In the genomic region with DNA sequence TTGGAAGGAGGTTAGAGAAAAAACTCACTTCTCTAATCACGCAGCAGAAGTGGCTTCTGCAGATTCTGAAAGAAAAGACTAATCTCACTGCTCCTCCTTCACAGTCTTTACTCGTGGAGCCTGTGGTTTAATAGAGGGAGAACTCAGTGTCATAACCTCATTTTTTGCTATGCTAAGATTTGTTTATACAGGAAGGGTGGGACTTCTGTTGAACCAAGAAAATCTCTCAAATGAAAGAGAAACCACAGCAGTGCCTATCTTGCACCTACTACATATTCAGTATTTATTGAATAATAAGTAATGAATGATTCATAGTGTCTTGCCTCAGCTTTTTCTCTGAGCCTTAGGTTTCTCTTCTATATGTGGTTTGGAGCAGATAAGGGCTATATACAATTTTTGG, we compare ENCODE assay signal across 8 cellular contexts.
A peak's percentile ranks its signal among the peaks of the same experiment; 100 is the strongest.
DNase-seq lines count a peak whose midpoint lies in the region; ATAC-seq and TF ChIP-seq lines count a peak whose summit lies in the region.

No MANE protein-coding gene starts in this region.

- H3K4me1 ChIP-seq in SJCRH30 (no peaks in the 10 kb centered on the region), transverse colon (peaks cover 0 to 21% (median 5%) of the 10 kb centered on the region in 4 donors)

- no peaks in the 10 kb centered on the region for H3K27me3 ChIP-seq in SJCRH30
- H3K27me3 ChIP-seq in transverse colon: no peaks in the 10 kb centered on the region

- H3K4me3 Mint-ChIP-seq in CD14-positive monocyte: peak overlapping the region; percentile 53 to 74
- peak overlapping the region; percentile 68 for H3K4me3 Mint-ChIP-seq in central memory CD8-positive, alpha-beta T cell

- peaks cover 5 to 9% (median 6%) of the 10 kb centered on the region in 7 donors for H3K9me3 Mint-ChIP-seq in CD14-positive monocyte
- H3K9me3 Mint-ChIP-seq in central memory CD8-positive, alpha-beta T cell: peaks cover 6% of the 10 kb centered on the region

- H3K27ac ChIP-seq in SJCRH30: no peak overlapping the region
- no peak overlapping the region for H3K27ac ChIP-seq in transverse colon

- H3K27ac Mint-ChIP-seq in CD14-positive monocyte: peak overlapping the region; percentile 73 to 97 (median 89)
- H3K27ac Mint-ChIP-seq in central memory CD8-positive, alpha-beta T cell (ENCODE audit: low read depth): peak overlapping the region; percentile 90

- DNase-seq in CD14-positive monocyte (ENCODE audit: low spot score) (no peak), SJCRH30 (no peak), mucosa of gallbladder (ENCODE audit: low spot score) (no peak), HCEC 1CT (no peak), transverse colon (no peak)
- DNase-seq in central memory CD8-positive, alpha-beta T cell (ENCODE audit: low spot score in 2 of 2): no peak

- no peak for TF ChIP-seq POLR2A in transverse colon (IDR thresholded peaks at IDR 0.05)

- H3K27me3 Mint-ChIP-seq in CD14-positive monocyte (ENCODE audit: low read depth in 3 of 3): peaks cover 0 to 3% (median 0%) of the 10 kb centered on the region in 3 donors
- no peaks in the 10 kb centered on the region for H3K27me3 Mint-ChIP-seq in central memory CD8-positive, alpha-beta T cell

- H3K36me3 Mint-ChIP-seq in CD14-positive monocyte: no peaks in the 10 kb centered on the region
- no peaks in the 10 kb centered on the region for H3K36me3 Mint-ChIP-seq in central memory CD8-positive, alpha-beta T cell (ENCODE audit: insufficient read depth)

- H3K36me3 ChIP-seq in SJCRH30: no peaks in the 10 kb centered on the region
- no peaks in the 10 kb centered on the region for H3K36me3 ChIP-seq in transverse colon

- peaks cover 18% of the 10 kb centered on the region for H3K4me1 Mint-ChIP-seq in CD14-positive monocyte
- H3K4me1 Mint-ChIP-seq in central memory CD8-positive, alpha-beta T cell: peaks cover 14% of the 10 kb centered on the region

- in situ Hi-C loops in transverse colon (cut with MboI; ENCODE audit: low pct_ligation_motif_present in 1 of 4, low pct_unique_long_range_greater_than_20kb in 1 of 4, low sequenced_read_pairs in 3 of 4): no loop called here

- ATAC-seq in GM19452 (IDR thresholded peaks at IDR 0.05; ENCODE audit: unreplicated experiment) (peak; percentile 77), HG03460 (IDR thresholded peaks at IDR 0.05; ENCODE audit: unreplicated experiment) (peak; percentile 63)
- peak; percentile 99 for ATAC-seq in central memory CD8-positive, alpha-beta T cell (replicated peaks; ENCODE audit: extremely low read depth, poor library complexity, severe bottlenecking)

- intact Hi-C loops in CD14-positive monocyte (cut with micrococcal nuclease) (no loop called here), transverse colon (cut with DNase I; ENCODE audit: low total_unique reads) (no loop called here)

- TF ChIP-seq CTCF in CD14-positive monocyte (IDR thresholded peaks at IDR 0.05): no peak
- TF ChIP-seq CTCF in transverse colon (IDR thresholded peaks at IDR 0.05): no peak

- H3K9me3 ChIP-seq in SJCRH30 (replicated peaks): no peaks in the 10 kb centered on the region
- no peaks in the 10 kb centered on the region for H3K9me3 ChIP-seq in transverse colon

- WGBS in transverse colon (ENCODE audit: low coverage in 1 of 2), 2 donors: 25 to 67% methylated on average over 1 to 2 of the region's 2 CpGs

- TF ChIP-seq EP300 in transverse colon (IDR thresholded peaks at IDR 0.05; ENCODE audit: low read depth): no peak

- H3K4me3 ChIP-seq in SJCRH30 (no peak overlapping the region), transverse colon (no peak overlapping the region)
